In genomic region chr7:97179454-97180104, GRCh38 we compare ENCODE assay signal across 9 cellular contexts.
DNase-seq lines count a peak whose midpoint lies in the region; ATAC-seq, FAIRE-seq and TF ChIP-seq lines count a peak whose summit lies in the region.
"Had no signal": no experiment of that assay in that cellular context is flagged by ENCODE, and none has a peak within 500 bp of the region (broad histone marks: within the 10 kb centered on the region; RNA-seq: fewer than 3 reads in every experiment).

No MANE protein-coding gene starts in this region.

- H3K36me3 ChIP-seq in esophagus muscularis mucosa, result peaks cover 0 to 16% (median 6%) of the 10 kb centered on the region in 4 donors
- no peaks in the 10 kb centered on the region for H3K36me3 ChIP-seq in transverse colon

- no peaks in the 10 kb centered on the region for H3K27me3 Mint-ChIP-seq in natural killer cell (ENCODE audit: low read depth in 2 of 2)

- intact Hi-C loops in esophagus muscularis mucosa (cut with DNase I) (loop anchor here (2.0 kb wide), 1 partner anchor 75 kb away; no protein-coding TSS in a partner anchor), natural killer cell (cut with micrococcal nuclease) (loop anchor here (1.0 kb wide), 1 partner anchor 75 kb away; no protein-coding TSS in a partner anchor), transverse colon (cut with DNase I; ENCODE audit: low total_unique reads) (loop anchor here (10.0 kb wide), 1 partner anchor 75 kb away; no protein-coding TSS in a partner anchor)

- ATAC-seq in HG03066 (IDR thresholded peaks at IDR 0.05; ENCODE audit: low read depth, unreplicated experiment) (peak; percentile 88), natural killer cell (peak; percentile 70 to 84 (median 76))

- H3K4me3 Mint-ChIP-seq in natural killer cell, result no peak overlapping the region

- H3K27ac ChIP-seq in esophagus muscularis mucosa (replicated peaks in 1 of 4) (no peak overlapping the region), transverse colon (no peak overlapping the region)
- H3K27ac ChIP-seq: skin epidermis had no signal

- FAIRE-seq in GM12892 (lab: Jason Lieb, UNC), result peak; percentile 88

- TF ChIP-seq CTCF in esophagus muscularis mucosa (IDR thresholded peaks at IDR 0.05) (peak; percentile 61 to 78 (median 77)), natural killer cell (IDR thresholded peaks at IDR 0.05) (peak; percentile 80), transverse colon (IDR thresholded peaks at IDR 0.05) (peak; percentile 33 to 79 (median 77))

- DNase-seq in AG08395 (ENCODE audit: low spot score) (peak; percentile 72), GM12892 (ENCODE audit: insufficient read length) (peak; percentile 19), NCI-H226 (peak; percentile 26), esophagus muscularis mucosa (ENCODE audit: extremely low spot score) (no peak), natural killer cell (no peak), transverse colon (peak; percentile 23)
- DNase-seq in activated CD4-positive, alpha-beta T cell treated with anti-CD3 and anti-CD28 coated beads, Interleukin-2, amount 50 U/mL, for 1 hour, result peak; percentile 24

- H3K9me3 ChIP-seq in esophagus muscularis mucosa (no peaks in the 10 kb centered on the region), transverse colon (no peaks in the 10 kb centered on the region)

- 6% methylated on average over 2 of the region's 2 CpGs for WGBS in esophagus muscularis mucosa
- WGBS in transverse colon (ENCODE audit: low coverage in 1 of 2), 2 donors, result 3 to 6% methylated on average over 2 of the region's 2 CpGs

- TF ChIP-seq EP300 in esophagus muscularis mucosa (IDR thresholded peaks at IDR 0.05) (no peak), transverse colon (IDR thresholded peaks at IDR 0.05; ENCODE audit: low read depth) (no peak)

- H3K27me3 ChIP-seq in esophagus muscularis mucosa (no peaks in the 10 kb centered on the region), transverse colon (no peaks in the 10 kb centered on the region)

- peaks cover 5 to 9% of the 10 kb centered on the region in 2 donors for H3K4me1 Mint-ChIP-seq in natural killer cell

- H3K4me3 ChIP-seq in esophagus muscularis mucosa, result no peak overlapping the region
- H3K4me3 ChIP-seq in transverse colon, result no peak overlapping the region
- H3K4me3 ChIP-seq: skin epidermis had no signal

- in situ Hi-C loops in transverse colon (cut with MboI; ENCODE audit: low pct_ligation_motif_present in 1 of 4, low pct_unique_long_range_greater_than_20kb in 1 of 4, low sequenced_read_pairs in 3 of 4), result loop anchor here in 2 of 4 donors (5.0 kb wide), 1 partner anchor 72 kb away; no protein-coding TSS in a partner anchor

- H3K9me3 Mint-ChIP-seq in natural killer cell, result no peaks in the 10 kb centered on the region

- H3K27ac Mint-ChIP-seq in natural killer cell, result no peak overlapping the region

- peaks cover 0 to 2% (median 0%) of the 10 kb centered on the region in 4 donors for H3K4me1 ChIP-seq in esophagus muscularis mucosa
- H3K4me1 ChIP-seq in transverse colon, result no peaks in the 10 kb centered on the region

- TF ChIP-seq POLR2A in GM12892 (IDR thresholded peaks at IDR 0.05; ENCODE audit: low read depth, low read length) (no peak), esophagus muscularis mucosa (IDR thresholded peaks at IDR 0.05; ENCODE audit: low read depth) (no peak), transverse colon (IDR thresholded peaks at IDR 0.05) (no peak)

- H3K36me3 Mint-ChIP-seq in natural killer cell, result no peaks in the 10 kb centered on the region

Comparison
In these comparisons a context has a peak if more than half of its experiments do, and no peak if none do; other contexts are left out.
1. DNase-seq: peak in AG08395 (single experiment), GM12892 (single experiment), NCI-H226 (single experiment), activated CD4-positive, alpha-beta T cell treated with anti-CD3 and anti-CD28 coated beads, Interleukin-2, amount 50 U/mL, for 1 hour (single experiment) and transverse colon (single experiment); none in esophagus muscularis mucosa (single experiment) and natural killer cell (single experiment).
2. Peak in every context shown above with its lines, with median percentiles within 50 percentile points of each other: CTCF ChIP-seq.